ENCODE assay signal across 2 cellular contexts in genomic region chr21:40662889-40663288, GRCh38.
A peak's percentile ranks its signal among the peaks of the same experiment; 100 is the strongest.
TF ChIP-seq lines count a peak whose summit lies in the region.

No MANE protein-coding gene starts in this region.

TF ChIP-seq in HEK293, 187 proteins besides CTCF, POLR2A, EP300 and RAD21 (continued from another document):
- peak; percentile 53 for TF ChIP-seq ZSCAN4 (tag by site-specific recombination; IDR thresholded peaks at IDR 0.05)

TF ChIP-seq in H1, 55 proteins besides CTCF, POLR2A, EP300 and RAD21:
- TF ChIP-seq KDM1A (IDR thresholded peaks at IDR 0.05; ENCODE audit: borderline replicate concordance, low read length) (no peak), SUZ12 (IDR thresholded peaks at IDR 0.05; ENCODE audit: low read length) (no peak), TAF1 (IDR thresholded peaks at IDR 0.05; ENCODE audit: low read depth, low read length) (no peak), KDM4A (IDR thresholded peaks at IDR 0.05; ENCODE audit: low read depth, low read length, severe bottlenecking) (no peak), HDAC6 (IDR thresholded peaks at IDR 0.05; ENCODE audit: low read depth, low read length) (no peak), MAFK (IDR thresholded peaks at IDR 0.05; ENCODE audit: low read depth, low read length) (no peak), EGR1 (IDR thresholded peaks at IDR 0.05; ENCODE audit: borderline replicate concordance, low read depth, low read length) (no peak), NANOG (IDR thresholded peaks at IDR 0.05; ENCODE audit: insufficient read depth, low read depth, low read length, poor library complexity, severe bottlenecking) (no peak), SP4 (IDR thresholded peaks at IDR 0.05; ENCODE audit: low read length) (no peak), NRF1 (IDR thresholded peaks at IDR 0.05; ENCODE audit: low read depth, low read length) (no peak), RBBP5 (IDR thresholded peaks at IDR 0.05; ENCODE audit: borderline replicate concordance, low read depth, low read length) (no peak), SP1 (IDR thresholded peaks at IDR 0.05; ENCODE audit: low read depth, low read length) (no peak), SP2 (IDR thresholded peaks at IDR 0.05; ENCODE audit: low read length) (no peak), BACH1 (IDR thresholded peaks at IDR 0.05; ENCODE audit: low read length) (no peak), CHD7 (IDR thresholded peaks at IDR 0.05; ENCODE audit: insufficient replicate concordance, low read length) (no peak), SIN3A (conservative IDR thresholded peaks at IDR 0.05 in 1 of 2, IDR thresholded peaks at IDR 0.05 in 1 of 2; ENCODE audit: low read depth in 1 of 2, low read length in 2 of 2) (no peak), CBX5 (IDR thresholded peaks at IDR 0.05; ENCODE audit: low read depth, low read length) (no peak)
